17 cellular contexts compared by ENCODE assay signal in the genomic region with DNA sequence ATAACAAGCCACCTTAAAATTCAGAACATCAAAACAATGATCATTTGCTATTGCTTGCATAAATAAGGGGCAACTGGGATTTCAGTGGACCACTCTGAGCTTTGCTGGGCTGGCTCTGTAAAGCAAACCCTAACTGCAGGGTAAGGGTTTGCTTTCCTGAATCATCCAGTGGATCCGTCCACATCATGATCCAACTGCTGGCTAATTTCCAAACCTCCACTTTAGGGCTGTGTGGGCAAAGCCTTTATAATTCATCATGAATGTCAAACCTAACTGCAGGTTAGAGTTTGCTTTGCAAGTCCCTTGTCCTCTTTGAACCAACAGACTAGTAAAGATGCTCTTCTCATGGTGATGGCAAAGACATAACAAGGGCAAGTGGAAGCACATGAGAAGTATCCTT.
DNase-seq lines count a peak whose midpoint lies in the region; ATAC-seq, FAIRE-seq and TF ChIP-seq lines count a peak whose summit lies in the region.
"Had no signal": no experiment of that assay in that cellular context is flagged by ENCODE, and none has a peak within 500 bp of the region (broad histone marks: within the 10 kb centered on the region; RNA-seq: fewer than 3 reads in every experiment).

No MANE protein-coding gene starts in this region.

- H3K27me3 Mint-ChIP-seq in activated naive CD8-positive, alpha-beta T cell treated with anti-CD3 and anti-CD28 coated beads, Interleukin-2, amount 50 U/mL, for 24 hours = peaks cover 19% of the 10 kb centered on the region
- no peaks in the 10 kb centered on the region; the same call in 1 of the 2 replicates for H3K27me3 Mint-ChIP-seq in WTC11 (ENCODE audit: low read depth)

- POLR2A ChIA-PET in WTC11 (lab: Charles Lee) = no interaction called here

- no peaks in the 10 kb centered on the region for H3K9me3 Mint-ChIP-seq in activated naive CD8-positive, alpha-beta T cell treated with anti-CD3 and anti-CD28 coated beads, Interleukin-2, amount 50 U/mL, for 24 hours
- H3K9me3 Mint-ChIP-seq in WTC11 = peaks cover 6% of the 10 kb centered on the region
- H3K9me3 Mint-ChIP-seq: HFFc6 had no signal

- H3K4me3 Mint-ChIP-seq in activated naive CD8-positive, alpha-beta T cell treated with anti-CD3 and anti-CD28 coated beads, Interleukin-2, amount 50 U/mL, for 24 hours = no peak overlapping the region
- H3K4me3 Mint-ChIP-seq in WTC11 = no peak overlapping the region
- H3K4me3 Mint-ChIP-seq: CD8-positive, alpha-beta memory T cell had no signal

- no peaks in the 10 kb centered on the region for H3K36me3 Mint-ChIP-seq in activated naive CD8-positive, alpha-beta T cell treated with anti-CD3 and anti-CD28 coated beads, Interleukin-2, amount 50 U/mL, for 24 hours (ENCODE audit: low read depth)
- H3K36me3 Mint-ChIP-seq in WTC11 = no peaks in the 10 kb centered on the region
- H3K36me3 Mint-ChIP-seq: CD8-positive, alpha-beta memory T cell had no signal

- FAIRE-seq in RCC 7860 (lab: Jason Lieb, UNC) (peak; percentile 74), urothelium cell line (lab: Jason Lieb, UNC) (no peak)
- FAIRE-seq: A549 had no signal

- ATAC-seq in activated naive CD8-positive, alpha-beta T cell treated with anti-CD3 and anti-CD28 coated beads, Interleukin-2, amount 50 U/mL, for 24 hours = no peak
- ATAC-seq in WTC11 = no peak
- ATAC-seq: A549 had no signal

- DNase-seq in NCI-H748 (lab: John Stamatoyannopoulos, UW; ENCODE audit: unreplicated experiment) = peak; percentile 47
- no peak for DNase-seq in NCI-H748 treated with DMSO at 0.1 percent for 48 hours (lab: John Stamatoyannopoulos, UW)
- peak; percentile 28 for DNase-seq in RCC 7860 (ENCODE audit: low spot score)
- DNase-seq in epithelial cell of esophagus (ENCODE audit: low read depth) = peak; percentile 7
- peak; percentile 29 for DNase-seq in urothelium cell line (ENCODE audit: low spot score)
- no peak for DNase-seq in NCI-H2196 (lab: John Stamatoyannopoulos, UW; ENCODE audit: unreplicated experiment)
- DNase-seq in activated naive CD8-positive, alpha-beta T cell treated with anti-CD3 and anti-CD28 coated beads, Interleukin-2, amount 50 U/mL, for 24 hours = no peak
- no peak for DNase-seq in WTC11 (ENCODE audit: low spot score)
- DNase-seq: CD8-positive, alpha-beta memory T cell; KBM-7; NCI-H187 treated with DMSO at 0.1 percent for 48 hours; NCI-H510A treated with DMSO at 0.1 percent for 48 hours; NK-92 treated with Interleukin-12 subunit alpha and Interleukin-12 subunit beta, amount 100 ng/mL, for 24 hours had no signal

- no peaks in the 10 kb centered on the region for H3K4me1 Mint-ChIP-seq in activated naive CD8-positive, alpha-beta T cell treated with anti-CD3 and anti-CD28 coated beads, Interleukin-2, amount 50 U/mL, for 24 hours
- H3K4me1 Mint-ChIP-seq in WTC11 = peaks cover 6% of the 10 kb centered on the region; the same call in 1 of the 2 replicates
- H3K4me1 Mint-ChIP-seq: CD8-positive, alpha-beta memory T cell had no signal

- no peak overlapping the region for H3K27ac Mint-ChIP-seq in activated naive CD8-positive, alpha-beta T cell treated with anti-CD3 and anti-CD28 coated beads, Interleukin-2, amount 50 U/mL, for 24 hours
- no peak overlapping the region for H3K27ac Mint-ChIP-seq in WTC11
- H3K27ac Mint-ChIP-seq: CD8-positive, alpha-beta memory T cell; HFFc6 had no signal

- H3K4me3 ChIP-seq in epithelial cell of esophagus (ENCODE audit: low read length) = no peak overlapping the region
- H3K4me3 ChIP-seq: A549; BLaER1 treated with 17β-estradiol and CSF1 and Interleukin-3, amounts not matched to agents 10 nM and 100 nM; SJSA1 had no signal

- CTCF ChIA-PET in WTC11 (lab: Charles Lee) = interaction anchor here (2.1 to 2.6 kb wide), 3 partner anchors 11 to 308 kb away, joined by 5 to 9 read pairs (median 7); no protein-coding TSS in a partner anchor

- TF ChIP-seq CTCF in epithelial cell of esophagus (IDR thresholded peaks at IDR 0.05; ENCODE audit: insufficient read depth, low read depth, low read length, missing control alignments) (no peak), WTC11 (IDR thresholded peaks at IDR 0.05) (no peak)

TF ChIP-seq in WTC11, 78 proteins besides CTCF, POLR2A, EP300 and RAD21:
- TF ChIP-seq, protein P1, sequence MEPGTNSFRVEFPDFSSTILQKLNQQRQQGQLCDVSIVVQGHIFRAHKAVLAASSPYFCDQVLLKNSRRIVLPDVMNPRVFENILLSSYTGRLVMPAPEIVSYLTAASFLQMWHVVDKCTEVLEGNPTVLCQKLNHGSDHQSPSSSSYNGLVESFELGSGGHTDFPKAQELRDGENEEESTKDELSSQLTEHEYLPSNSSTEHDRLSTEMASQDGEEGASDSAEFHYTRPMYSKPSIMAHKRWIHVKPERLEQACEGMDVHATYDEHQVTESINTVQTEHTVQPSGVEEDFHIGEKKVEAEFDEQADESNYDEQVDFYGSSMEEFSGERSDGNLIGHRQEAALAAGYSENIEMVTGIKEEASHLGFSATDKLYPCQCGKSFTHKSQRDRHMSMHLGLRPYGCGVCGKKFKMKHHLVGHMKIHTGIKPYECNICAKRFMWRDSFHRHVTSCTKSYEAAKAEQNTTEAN (CRISPR knock-in tag; IDR thresholded peaks at IDR 0.05) = no peak
- TF ChIP-seq RORB (CRISPR knock-in tag; IDR thresholded peaks at IDR 0.05) (no peak), ZNF317 (CRISPR knock-in tag; IDR thresholded peaks at IDR 0.05; ENCODE audit: borderline replicate concordance, low read depth) (no peak), ATF1 (CRISPR knock-in tag; IDR thresholded peaks at IDR 0.05) (no peak), ZNF121 (CRISPR knock-in tag; IDR thresholded peaks at IDR 0.05) (no peak), SP1 (CRISPR knock-in tag; conservative IDR thresholded peaks at IDR 0.05) (no peak), ZNF423 (CRISPR knock-in tag; IDR thresholded peaks at IDR 0.05) (no peak), ELF4 (CRISPR knock-in tag; IDR thresholded peaks at IDR 0.05; ENCODE audit: low read depth) (no peak), FOXK1 (CRISPR knock-in tag; IDR thresholded peaks at IDR 0.05) (no peak), NFE2L1 (CRISPR knock-in tag; IDR thresholded peaks at IDR 0.05) (no peak), ZNF671 (CRISPR knock-in tag; IDR thresholded peaks at IDR 0.05) (no peak), CREB1 (CRISPR knock-in tag; IDR thresholded peaks at IDR 0.05) (no peak), ZNF416 (CRISPR knock-in tag; IDR thresholded peaks at IDR 0.05) (no peak), TEAD1 (CRISPR knock-in tag; IDR thresholded peaks at IDR 0.05) (no peak), ZBTB21 (CRISPR knock-in tag; IDR thresholded peaks at IDR 0.05; ENCODE audit: borderline replicate concordance) (no peak), NR2C2 (CRISPR knock-in tag; IDR thresholded peaks at IDR 0.05) (no peak)
- TF ChIP-seq, protein P2, sequence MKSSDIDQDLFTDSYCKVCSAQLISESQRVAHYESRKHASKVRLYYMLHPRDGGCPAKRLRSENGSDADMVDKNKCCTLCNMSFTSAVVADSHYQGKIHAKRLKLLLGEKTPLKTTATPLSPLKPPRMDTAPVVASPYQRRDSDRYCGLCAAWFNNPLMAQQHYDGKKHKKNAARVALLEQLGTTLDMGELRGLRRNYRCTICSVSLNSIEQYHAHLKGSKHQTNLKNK (CRISPR knock-in tag; IDR thresholded peaks at IDR 0.05) = no peak
- TF ChIP-seq, protein P3, sequence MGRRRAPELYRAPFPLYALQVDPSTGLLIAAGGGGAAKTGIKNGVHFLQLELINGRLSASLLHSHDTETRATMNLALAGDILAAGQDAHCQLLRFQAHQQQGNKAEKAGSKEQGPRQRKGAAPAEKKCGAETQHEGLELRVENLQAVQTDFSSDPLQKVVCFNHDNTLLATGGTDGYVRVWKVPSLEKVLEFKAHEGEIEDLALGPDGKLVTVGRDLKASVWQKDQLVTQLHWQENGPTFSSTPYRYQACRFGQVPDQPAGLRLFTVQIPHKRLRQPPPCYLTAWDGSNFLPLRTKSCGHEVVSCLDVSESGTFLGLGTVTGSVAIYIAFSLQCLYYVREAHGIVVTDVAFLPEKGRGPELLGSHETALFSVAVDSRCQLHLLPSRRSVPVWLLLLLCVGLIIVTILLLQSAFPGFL (CRISPR knock-in tag; IDR thresholded peaks at IDR 0.05; ENCODE audit: borderline replicate concordance) = no peak

Comparison
In these comparisons a context has a peak if more than half of its experiments do, and no peak if none do; other contexts are left out.
1. DNase-seq: peak in NCI-H748 (single experiment), RCC 7860 (single experiment), epithelial cell of esophagus (single experiment) and urothelium cell line (single experiment); none in NCI-H748 treated with DMSO at 0.1 percent for 48 hours (single experiment), NCI-H2196 (single experiment), activated naive CD8-positive, alpha-beta T cell treated with anti-CD3 and anti-CD28 coated beads, Interleukin-2, amount 50 U/mL, for 24 hours (single experiment) and WTC11 (single experiment).